21 cellular contexts compared by ENCODE assay signal in genomic region chr7:128945668-128946366, GRCh38. TPM values are rescaled to one million over a fixed set of nuclear protein-coding genes. Genes with fewer than 3 reads are reported as not detected.
"Had no signal": no experiment of that assay in that cellular context is flagged by ENCODE, and none has a peak within 500 bp of the region (broad histone marks: within the 10 kb centered on the region; RNA-seq: fewer than 3 reads in every experiment).

No MANE protein-coding gene starts in this region.

- ATAC-seq: activated CD8-positive, alpha-beta T cell treated with anti-CD3 and anti-CD28 coated beads, Interleukin-2, amount 10 ng/mL, durations not matched to agents 7 days and 5 days; body of pancreas; foreskin keratinocyte; naive thymus-derived CD4-positive, alpha-beta T cell had no signal

- H3K4me1 ChIP-seq: body of pancreas, foreskin keratinocyte, left ventricle myocardium inferior, thyroid gland had no signal

- H3K4me2 ChIP-seq: hepatocyte had no signal

- H3K36me3 ChIP-seq: cardiac muscle cell, left ventricle myocardium inferior, thyroid gland, WERI-Rb-1 had no signal

- H3K4me3 ChIP-seq: body of pancreas, cardiac muscle cell, hepatocyte, left ventricle myocardium inferior, thyroid gland had no signal

- H3K27me3 ChIP-seq: body of pancreas, foreskin keratinocyte, thyroid gland had no signal

- FAIRE-seq: TTC549 had no signal

- H2AFZ ChIP-seq: hepatocyte had no signal

- H3K27ac ChIP-seq: body of pancreas, cardiac muscle cell, foreskin keratinocyte, hepatocyte, left ventricle myocardium inferior, thyroid gland, WERI-Rb-1 had no signal

- DNase-seq: activated CD4-positive, alpha-beta T cell treated with anti-CD3 and anti-CD28 coated beads for 1 hour; activated CD4-positive, alpha-beta T cell treated with anti-CD3 and anti-CD28 coated beads, Interleukin-2, amount 50 U/mL, for 1 hour; activated CD8-positive, alpha-beta T cell treated with anti-CD3 and anti-CD28 coated beads, Interleukin-2, amount 10 ng/mL, durations not matched to agents 7 days and 5 days; activated gamma-delta T cell treated with Interleukin-2 at 50 U/mL for 16 hours; anterior cingulate cortex; body of pancreas; effector CD4-positive, alpha-beta T cell; erythroblast; foreskin keratinocyte; left ventricle myocardium inferior; naive thymus-derived CD4-positive, alpha-beta T cell; retina; stimulated activated CD4-positive, alpha-beta T cell treated with anti-CD3 and anti-CD28 coated beads, Interleukin-2, amount 100 ng/mL, for 48 hours; thyroid gland; WERI-Rb-1 had no signal

- H3K9me3 ChIP-seq: body of pancreas, left ventricle myocardium inferior, thyroid gland had no signal

RNA-seq across cellular contexts. Expression of gene IRF5, which starts 8.1 kb away (rescaled TPM):
- total RNA-seq: cardiac muscle cell, lung microvascular endothelial cell, neural crest cell had no signal
- polyA plus RNA-seq: cardiac muscle cell, hepatocyte had no signal

RNA-seq across cellular contexts. Expression of gene KCP, which starts 35.3 kb away (rescaled TPM):
- total RNA-seq: activated T-helper 1 cell treated with anti-CD3 and anti-CD28 coated beads, Interleukin-12 subunit alpha, Interleukin-12 subunit beta, Interleukin-2, Interleukin-4 antibody, amounts not matched to agents 30 ng/mL and 10 ng/mL and 1 ng/mL, durations not matched to agents 14 hours and 24 hours and 36 hours; foreskin keratinocyte; lung microvascular endothelial cell had no signal
- polyA plus RNA-seq: naive thymus-derived CD4-positive, alpha-beta T cell had no signal
